ENCODE assay signal across 29 cellular contexts in the genomic region with DNA sequence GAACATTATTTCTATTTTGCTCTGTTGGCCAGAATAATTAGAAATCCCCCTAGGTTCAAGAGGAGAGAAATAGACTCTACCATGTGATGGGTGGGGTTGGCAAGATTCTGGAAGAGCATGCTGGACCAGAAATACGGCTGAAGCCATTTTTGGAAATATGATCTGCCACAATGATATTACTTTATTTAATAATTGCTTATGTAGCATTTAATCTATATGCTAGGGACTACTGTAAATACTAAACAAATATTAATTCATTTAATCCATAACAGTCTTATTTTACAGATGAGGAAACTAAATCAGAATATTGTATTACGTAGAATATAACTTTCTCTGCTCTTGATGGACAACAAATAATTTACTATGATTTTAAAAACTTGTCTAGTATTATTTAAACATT.
"Had no signal": no experiment of that assay in that cellular context is flagged by ENCODE, and none has a peak within 500 bp of the region (broad histone marks: within the 10 kb centered on the region; RNA-seq: fewer than 3 reads in every experiment).

No MANE protein-coding gene starts in this region.

- H3K27me3 ChIP-seq: ascending aorta, cardiac muscle cell, colonic mucosa, neural progenitor cell, upper lobe of right lung had no signal

- H3K4me3 ChIP-seq: ascending aorta, cardiac muscle cell, colonic mucosa, neural progenitor cell, upper lobe of right lung had no signal

- H3K9ac ChIP-seq: neural progenitor cell had no signal

- H3K4me2 ChIP-seq: neural progenitor cell had no signal

- H3K36me3 Mint-ChIP-seq: neural progenitor cell; stimulated activated effector memory CD8-positive, alpha-beta T cell treated with anti-CD3 and anti-CD28 coated beads, Interleukin-12 subunit alpha, Interleukin-12 subunit beta, amount 100 ng/mL, for 72 hours had no signal

- H3K27me3 Mint-ChIP-seq: activated B cell treated with CpG ODN at 0.5 μM for 24 hours; activated CD4-positive, alpha-beta T cell treated with anti-CD3 and anti-CD28 coated beads for 36 hours; activated CD8-positive, alpha-beta memory T cell treated with anti-CD3 and anti-CD28 coated beads, Interleukin-2, amount 10 ng/mL, durations not matched to agents 7 days and 5 days; activated naive CD8-positive, alpha-beta T cell; brain; naive thymus-derived CD4-positive, alpha-beta T cell; stimulated activated naive CD8-positive, alpha-beta T cell treated with anti-CD3 and anti-CD28 coated beads, Interleukin-15, Interleukin-2, amounts not matched to agents 100 ng/mL and 50 ng/mL, for 24 hours; T-helper 17 cell had no signal

- H3K4me1 Mint-ChIP-seq: activated B cell treated with CpG ODN at 0.5 μM for 24 hours; activated CD4-positive, alpha-beta T cell treated with anti-CD3 and anti-CD28 coated beads for 36 hours; activated CD8-positive, alpha-beta memory T cell treated with anti-CD3 and anti-CD28 coated beads, Interleukin-2, amount 10 ng/mL, durations not matched to agents 7 days and 5 days; immature natural killer cell; stimulated activated effector memory CD8-positive, alpha-beta T cell treated with anti-CD3 and anti-CD28 coated beads, Interleukin-12 subunit alpha, Interleukin-12 subunit beta, amount 100 ng/mL, for 72 hours; T-helper 17 cell had no signal

- ATAC-seq: activated CD4-positive, alpha-beta T cell treated with anti-CD3 and anti-CD28 coated beads for 36 hours; activated CD8-positive, alpha-beta memory T cell treated with anti-CD3 and anti-CD28 coated beads, Interleukin-2, amount 10 ng/mL, durations not matched to agents 7 days and 5 days; activated CD8-positive, alpha-beta T cell treated with anti-CD3 and anti-CD28 coated beads, Interleukin-2, amount 10 ng/mL, durations not matched to agents 7 days and 5 days; activated T-cell treated with anti-CD3 and anti-CD28 coated beads, Interleukin-2, amount 50 U/mL, for 72 hours; naive thymus-derived CD4-positive, alpha-beta T cell; SK-N-SH treated with all-trans-retinoic acid at 6 μM for 48 hours; stimulated activated effector memory CD8-positive, alpha-beta T cell treated with anti-CD3 and anti-CD28 coated beads, Interleukin-12 subunit alpha, Interleukin-12 subunit beta, amount 100 ng/mL, for 72 hours; T-helper 17 cell; upper lobe of right lung had no signal

- H3K27ac Mint-ChIP-seq: activated B cell treated with CpG ODN at 0.5 μM for 24 hours; activated CD4-positive, alpha-beta T cell treated with anti-CD3 and anti-CD28 coated beads for 36 hours; activated CD8-positive, alpha-beta memory T cell treated with anti-CD3 and anti-CD28 coated beads, Interleukin-2, amount 10 ng/mL, durations not matched to agents 7 days and 5 days; activated CD8-positive, alpha-beta T cell treated with anti-CD3 and anti-CD28 coated beads, Interleukin-2, amount 10 ng/mL, durations not matched to agents 7 days and 5 days; activated naive CD8-positive, alpha-beta T cell; activated T-cell treated with anti-CD3 and anti-CD28 coated beads, Interleukin-2, amount 50 U/mL, for 72 hours; immature natural killer cell; naive thymus-derived CD4-positive, alpha-beta T cell; neural progenitor cell; stimulated activated effector memory CD8-positive, alpha-beta T cell treated with anti-CD3 and anti-CD28 coated beads, Interleukin-12 subunit alpha, Interleukin-12 subunit beta, amount 100 ng/mL, for 72 hours; stimulated activated naive CD8-positive, alpha-beta T cell treated with anti-CD3 and anti-CD28 coated beads, Interleukin-15, Interleukin-2, amounts not matched to agents 100 ng/mL and 50 ng/mL, for 24 hours; T-helper 17 cell had no signal

- DNase-seq: activated B cell treated with CpG ODN at 0.5 μM for 24 hours; activated CD4-positive, alpha-beta T cell treated with anti-CD3 and anti-CD28 coated beads for 36 hours; activated CD8-positive, alpha-beta memory T cell treated with anti-CD3 and anti-CD28 coated beads, Interleukin-2, amount 10 ng/mL, durations not matched to agents 7 days and 5 days; activated CD8-positive, alpha-beta T cell treated with anti-CD3 and anti-CD28 coated beads, Interleukin-2, amount 10 ng/mL, durations not matched to agents 7 days and 5 days; activated naive CD4-positive, alpha-beta T cell; activated T-cell treated with anti-CD3 and anti-CD28 coated beads, Interleukin-2, amount 50 U/mL, for 72 hours; cerebellar nuclear complex; colonic mucosa; effector memory CD4-positive, alpha-beta T cell; erythroblast; hypothalamus; immature natural killer cell; naive thymus-derived CD4-positive, alpha-beta T cell; occipital lobe; posterior cingulate gyrus; small intestine; stimulated activated CD4-positive, alpha-beta T cell treated with anti-CD3 and anti-CD28 coated beads, Interleukin-4, amount 100 ng/mL, for 24 hours; substantia nigra; T-helper 17 cell; upper lobe of right lung had no signal

- H3K9me3 Mint-ChIP-seq: immature natural killer cell; stimulated activated naive CD8-positive, alpha-beta T cell treated with anti-CD3 and anti-CD28 coated beads, Interleukin-15, Interleukin-2, amounts not matched to agents 100 ng/mL and 50 ng/mL, for 24 hours had no signal

- H3K27ac ChIP-seq: cardiac muscle cell, colonic mucosa, neural progenitor cell, upper lobe of right lung had no signal

- H3K9me3 ChIP-seq: ascending aorta, colonic mucosa, upper lobe of right lung had no signal

- H3K4me1 ChIP-seq: colonic mucosa, neural progenitor cell, upper lobe of right lung had no signal

- H2AFZ ChIP-seq: neural progenitor cell had no signal

- H3K4me3 Mint-ChIP-seq: activated B cell treated with CpG ODN at 0.5 μM for 24 hours; activated CD4-positive, alpha-beta T cell treated with anti-CD3 and anti-CD28 coated beads for 36 hours; activated CD8-positive, alpha-beta memory T cell treated with anti-CD3 and anti-CD28 coated beads, Interleukin-2, amount 10 ng/mL, durations not matched to agents 7 days and 5 days; activated CD8-positive, alpha-beta T cell treated with anti-CD3 and anti-CD28 coated beads, Interleukin-2, amount 10 ng/mL, durations not matched to agents 7 days and 5 days; activated naive CD8-positive, alpha-beta T cell; activated T-cell treated with anti-CD3 and anti-CD28 coated beads, Interleukin-2, amount 50 U/mL, for 72 hours; brain; immature natural killer cell; mesothelial cell of epicardium; naive thymus-derived CD4-positive, alpha-beta T cell; neural progenitor cell; stimulated activated effector memory CD8-positive, alpha-beta T cell treated with anti-CD3 and anti-CD28 coated beads, Interleukin-12 subunit alpha, Interleukin-12 subunit beta, amount 100 ng/mL, for 72 hours; stimulated activated naive CD8-positive, alpha-beta T cell treated with anti-CD3 and anti-CD28 coated beads, Interleukin-15, Interleukin-2, amounts not matched to agents 100 ng/mL and 50 ng/mL, for 24 hours; T-helper 17 cell had no signal

- H3K36me3 ChIP-seq: ascending aorta, cardiac muscle cell, colonic mucosa, neural progenitor cell, upper lobe of right lung had no signal
